ENCODE assay signal across 8 cellular contexts in the genomic region with DNA sequence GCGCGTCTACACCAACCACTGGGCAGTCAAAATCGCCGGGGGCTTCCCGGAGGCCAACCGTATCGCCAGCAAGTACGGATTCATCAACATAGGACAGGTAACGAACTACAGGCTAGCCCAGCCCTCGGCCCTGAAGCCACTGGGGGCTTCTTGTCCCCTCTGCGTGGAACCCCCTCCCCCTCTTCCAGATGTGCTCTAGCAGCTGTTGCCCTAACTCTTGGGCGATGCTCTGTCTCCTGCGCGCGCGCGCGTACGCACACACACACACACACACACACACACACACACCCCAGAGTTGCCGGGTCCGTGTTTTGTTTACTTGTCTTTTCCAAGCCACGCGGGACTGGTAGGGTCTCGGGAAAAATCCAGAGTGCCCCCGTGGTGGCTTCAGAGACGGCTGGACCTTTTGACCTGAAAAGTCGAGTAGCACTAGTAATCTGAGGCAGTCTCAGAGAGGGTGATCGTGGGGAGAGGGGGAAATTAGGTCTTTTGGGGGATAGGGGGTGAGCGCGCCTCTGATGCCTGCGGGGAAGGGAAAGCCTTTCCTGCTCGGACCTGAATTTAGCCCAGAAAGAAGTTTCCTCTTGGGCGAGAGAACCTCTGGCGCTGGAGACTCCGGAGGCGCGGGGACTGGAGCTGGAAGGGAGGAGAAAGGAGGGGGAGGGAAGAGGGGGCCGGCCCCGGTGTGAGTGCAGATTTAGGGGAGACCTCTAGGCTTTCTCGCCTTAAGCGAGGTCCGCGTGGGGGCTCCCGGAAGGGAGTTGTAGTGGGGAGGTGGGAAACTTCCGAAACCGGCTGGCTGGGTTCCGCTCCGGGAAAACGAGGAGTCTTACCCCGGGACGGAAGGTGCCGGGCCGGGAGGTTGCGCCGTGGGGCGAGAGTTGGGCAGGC. TPM values are rescaled to one million over a fixed set of nuclear protein-coding genes. Genes with fewer than 3 reads are reported as not detected.
DNase-seq lines count a peak whose midpoint lies in the region; ATAC-seq, FAIRE-seq and TF ChIP-seq lines count a peak whose summit lies in the region.

No MANE protein-coding gene starts in this region.

- no peak for TF ChIP-seq EP300 in sigmoid colon (IDR thresholded peaks at IDR 0.05)

- no peak overlapping the region for H3K27ac ChIP-seq in OCI-LY7 (ENCODE audit: low read depth, low read length, poor library complexity, severe bottlenecking)
- H3K27ac ChIP-seq in sigmoid colon: peak overlapping the region; percentile 90 to 93 (median 92)

- H4K20me1 ChIP-seq in OCI-LY7 (ENCODE audit: insufficient read depth, low read length): no peaks in the 10 kb centered on the region

- H3K4me3 ChIP-seq in OCI-LY7 (ENCODE audit: low read depth, low read length, poor library complexity, severe bottlenecking) (peak overlapping the region; percentile 65), iPS-11a (ENCODE audit: low read depth, low read length) (peak overlapping the region; percentile 70), sigmoid colon (peak overlapping the region; percentile 59 to 90 (median 70))

- no TSS peak for BruUV-seq in OCI-LY7 (replicated peaks; lab: Mats Ljungman, UMichigan)

- intact Hi-C loops in OCI-LY7 (cut with micrococcal nuclease; ENCODE audit: unreplicated experiment) (loop anchor here (2.0 kb wide), 1 partner anchor 21 kb away; no protein-coding TSS in a partner anchor), sigmoid colon (cut with DNase I) (loop anchor here (5.0 to 10.0 kb wide), 4 partner anchors 63 to 503 kb away; partner anchors contain the start of gene RFK)

- FAIRE-seq in GM12891 (lab: Jason Lieb, UNC): no peak

- ATAC-seq in HG02642 (IDR thresholded peaks at IDR 0.05; ENCODE audit: poor library complexity, unreplicated experiment) (no peak), HG02588 (IDR thresholded peaks at IDR 0.05; ENCODE audit: unreplicated experiment) (no peak)

- H3K79me2 ChIP-seq in OCI-LY7 (ENCODE audit: insufficient read depth, low read depth, low read length): no peaks in the 10 kb centered on the region

- CTCF ChIA-PET in OCI-LY7 (lab: Charles Lee; ENCODE audit: unreplicated experiment): no interaction called here

- DNase-seq in GM12891 (ENCODE audit: insufficient read length, low spot score): peak; percentile 11
- DNase-seq in OCI-LY7 (ENCODE audit: low spot score): no peak
- peak; percentile 62 for DNase-seq in astrocyte of the hippocampus (ENCODE audit: low read depth, low spot score)
- DNase-seq in sigmoid colon: peak; percentile 78
- no peak for DNase-seq in SIG-M5 (lab: John Stamatoyannopoulos, UW)

- H3K9me3 ChIP-seq in OCI-LY7 (ENCODE audit: low read length) (no peaks in the 10 kb centered on the region), sigmoid colon (no peaks in the 10 kb centered on the region)

- H3K27me3 ChIP-seq in sigmoid colon: no peaks in the 10 kb centered on the region

- no peaks in the 10 kb centered on the region for H3K9me2 ChIP-seq in OCI-LY7 (ENCODE audit: insufficient read depth, low read length)

- no peaks in the 10 kb centered on the region for H3K36me3 ChIP-seq in OCI-LY7 (ENCODE audit: insufficient read depth, low read length)
- H3K36me3 ChIP-seq in sigmoid colon: no peaks in the 10 kb centered on the region

- TF ChIP-seq CTCF in OCI-LY7 (conservative IDR thresholded peaks at IDR 0.05; ENCODE audit: low read length) (no peak), sigmoid colon (IDR thresholded peaks at IDR 0.05) (no peak)

- no peak overlapping the region for H2AFZ ChIP-seq in OCI-LY7 (ENCODE audit: low read length)

- TF ChIP-seq POLR2A in GM12891 (IDR thresholded peaks at IDR 0.05; ENCODE audit: low read depth, low read length) (no peak), sigmoid colon (IDR thresholded peaks at IDR 0.05) (no peak)

- H3K4me1 ChIP-seq in OCI-LY7 (ENCODE audit: insufficient read depth, low read length, poor library complexity, severe bottlenecking) (no peaks in the 10 kb centered on the region), sigmoid colon (peaks cover 0 to 34% (median 28%) of the 10 kb centered on the region in 4 donors)

- 0 out of 2 replicates have a peak overlapping the region, but pooled peaks have one; percentile 69 for H3K4me2 ChIP-seq in OCI-LY7 (ENCODE audit: low read length)

- WGBS in sigmoid colon, 2 donors: 1 to 2% methylated on average over 56 of the region's 56 CpGs

- POLR2A ChIA-PET in OCI-LY7 (lab: Charles Lee): no interaction called here

TF ChIP-seq in GM12891, 5 proteins besides CTCF, POLR2A, EP300 and RAD21:
- no peak for TF ChIP-seq POU2F2 (IDR thresholded peaks at IDR 0.05; ENCODE audit: low read depth, low read length)

RNA-seq across cellular contexts. Expression of gene PCSK5, which starts 1.0 kb away (rescaled TPM):
- polyA plus RNA-seq in GM12891 (2012; ENCODE audit: low read depth, missing spikeins): not detected
- not detected in 2 replicates for total RNA-seq in OCI-LY7 (2014; rRNA removed; shearing (Covaris generic))
- 0.76 and 1.1 TPM in 2 replicates for total RNA-seq in OCI-LY7 (2022)
- total RNA-seq in sigmoid colon: 10 to 100 TPM in 2 of 4 donors, 1 to 10 TPM in 2; 8.1 to 23.5 (median 11.3) TPM
- 1 to 10 TPM; 2.4 to 9.5 (median 2.8) TPM for polyA plus RNA-seq in sigmoid colon

Comparison
In these comparisons a context has a peak if more than half of its experiments do, and no peak if none do; other contexts are left out.
1. DNase-seq: peak in GM12891 (single experiment), astrocyte of the hippocampus (single experiment) and sigmoid colon (single experiment); none in OCI-LY7 (single experiment) and SIG-M5 (single experiment).
2. RNA of gene PCSK5, which starts 1.0 kb away (total RNA-seq): 8.1 to 23.5 TPM in sigmoid colon; 0.76 to 1.1 TPM in OCI-LY7; every median in the first group is over 4 times any median in the second.
3. Peak in every context shown above with its lines, with median percentiles within 50 percentile points of each other: H3K4me3 ChIP-seq.